ENCODE assay signal across 8 cellular contexts in genomic region chr6:32148722-32149576, GRCh38. TPM values are rescaled to one million over a fixed set of nuclear protein-coding genes. Genes with fewer than 3 reads are reported as not detected.
DNase-seq lines count a peak whose midpoint lies in the region; ATAC-seq lines count a peak whose summit lies in the region.

No MANE protein-coding gene starts in this region.

- DNase-seq in H7 = peak; percentile 83
- DNase-seq in activated CD8-positive, alpha-beta memory T cell treated with anti-CD3 and anti-CD28 coated beads, Interleukin-2, amount 50 U/mL, for 4 hours = peak; percentile 64
- peak; percentile 58 for DNase-seq in renal cortical epithelial cell (ENCODE audit: low read depth)
- no peak for DNase-seq in COLO829 (ENCODE audit: low spot score)

- H3K36me3 ChIP-seq in H7 (replicated peaks; ENCODE audit: control insufficient read depth, insufficient read depth, low read length) = no peaks in the 10 kb centered on the region

- H3K27me3 ChIP-seq in H7 (ENCODE audit: control insufficient read depth, insufficient read depth, low read length) = peaks cover 48% of the 10 kb centered on the region

- peak overlapping the region; percentile 57 for H3K4me3 ChIP-seq in H7 (ENCODE audit: insufficient read depth, low read depth, low read length)

- ATAC-seq in esophagus mucosa (peak; percentile 60), GM21723 (IDR thresholded peaks at IDR 0.05; ENCODE audit: unreplicated experiment) (no peak), HG03342 (IDR thresholded peaks at IDR 0.05; ENCODE audit: unreplicated experiment) (no peak), GM19324 (IDR thresholded peaks at IDR 0.05; ENCODE audit: low FRiP score, unreplicated experiment) (no peak)

RNA-seq across cellular contexts. Expression of gene PRRT1, which starts 2.8 kb away (rescaled TPM):
- 0.14 TPM in 1 of 2 replicates, not detected in the other for total RNA-seq in H7 (2014; rRNA removed; shearing (Covaris generic))
- 0.40 TPM for total RNA-seq in esophagus mucosa
- total RNA-seq in renal cortical epithelial cell = not detected in 2 replicates

RNA-seq across cellular contexts. Expression of gene PPT2, which starts 5.0 kb away (rescaled TPM):
- total RNA-seq in H7 (2014; rRNA removed; shearing (Covaris generic)) = 24.7 and 25.5 TPM in 2 replicates
- 18.1 TPM for total RNA-seq in esophagus mucosa
- 10.4 and 48.7 TPM in 2 replicates for total RNA-seq in renal cortical epithelial cell

RNA-seq across cellular contexts. Expression of gene EGFL8, which starts 15.4 kb away (rescaled TPM):
- total RNA-seq in H7 (2014; rRNA removed; shearing (Covaris generic)) = 4.3 and 5.9 TPM in 2 replicates
- total RNA-seq in esophagus mucosa (10.2 TPM), renal cortical epithelial cell (1.3 TPM in 1 of 2 replicates, not detected in the other)

RNA-seq across cellular contexts. Expression of gene FKBPL, which starts 18.9 kb away (rescaled TPM):
- total RNA-seq in H7 (2014; rRNA removed; shearing (Covaris generic)) = 12.5 and 12.8 TPM in 2 replicates
- 10.1 TPM for total RNA-seq in esophagus mucosa
- total RNA-seq in renal cortical epithelial cell = 5.6 and 7.6 TPM in 2 replicates

RNA-seq across cellular contexts. Expression of gene ATF6B, which starts 20.9 kb away (rescaled TPM):
- total RNA-seq in H7 (2014; rRNA removed; shearing (Covaris generic)) = 25.1 and 26.2 TPM in 2 replicates
- total RNA-seq in esophagus mucosa (76.0 TPM), renal cortical epithelial cell (16.5 and 26.2 TPM in 2 replicates)
